In genomic region chr5:54254482-54255198, GRCh38 we compare ENCODE assay signal across 9 cellular contexts. TPM values are rescaled to one million over a fixed set of nuclear protein-coding genes. Genes with fewer than 3 reads are reported as not detected.
DNase-seq lines count a peak whose midpoint lies in the region; ATAC-seq and TF ChIP-seq lines count a peak whose summit lies in the region.
"Had no signal": no experiment of that assay in that cellular context is flagged by ENCODE, and none has a peak within 500 bp of the region (broad histone marks: within the 10 kb centered on the region; RNA-seq: fewer than 3 reads in every experiment).

No MANE protein-coding gene starts in this region.

- H3K36me3 ChIP-seq in colonic mucosa, result no peaks in the 10 kb centered on the region
- H3K36me3 ChIP-seq in aorta (ENCODE audit: control insufficient read depth in 1 of 2, insufficient read depth in 2 of 2, low read length in 1 of 2), result no peaks in the 10 kb centered on the region

- peaks cover 20% of the 10 kb centered on the region for H3K4me1 Mint-ChIP-seq in activated T-cell treated with anti-CD3 and anti-CD28 coated beads, Interleukin-2, amount 50 U/mL, for 72 hours (ENCODE audit: low read depth)
- H3K4me1 Mint-ChIP-seq in natural killer cell, result peaks cover 47% of the 10 kb centered on the region in 2 donors
- H3K4me1 Mint-ChIP-seq: neural crest cell had no signal

- WGBS in aorta, 2 donors, result 4 to 5% methylated on average over 6 of the region's 6 CpGs

- no peaks in the 10 kb centered on the region for H3K36me3 Mint-ChIP-seq in activated T-cell treated with anti-CD3 and anti-CD28 coated beads, Interleukin-2, amount 50 U/mL, for 72 hours (ENCODE audit: insufficient read depth in 2 of 2)
- no peaks in the 10 kb centered on the region for H3K36me3 Mint-ChIP-seq in natural killer cell

- H3K4me3 Mint-ChIP-seq in activated T-cell treated with anti-CD3 and anti-CD28 coated beads, Interleukin-2, amount 50 U/mL, for 72 hours, result no peak overlapping the region
- no peak overlapping the region for H3K4me3 Mint-ChIP-seq in natural killer cell
- H3K4me3 Mint-ChIP-seq: neural crest cell had no signal

- H3K9me3 ChIP-seq in colonic mucosa (no peaks in the 10 kb centered on the region), aorta (ENCODE audit: control insufficient read depth, low read length) (no peaks in the 10 kb centered on the region)

- H3K9ac ChIP-seq in colonic mucosa (ENCODE audit: low read depth in 2 of 2, low read length in 2 of 2), result no peak overlapping the region

- intact Hi-C loops in colonic mucosa (cut with DNase I), result loop anchor here (5.0 kb wide), 1 partner anchor 163 kb away; no protein-coding TSS in a partner anchor
- intact Hi-C loops in aorta (cut with DNase I), result loop anchor here (5.0 kb wide), 3 partner anchors 163 to 233 kb away; no protein-coding TSS in a partner anchor
- intact Hi-C loops in natural killer cell (cut with micrococcal nuclease), result no loop called here

- H3K27ac Mint-ChIP-seq in activated T-cell treated with anti-CD3 and anti-CD28 coated beads, Interleukin-2, amount 50 U/mL, for 72 hours, result peak overlapping the region; percentile 51
- H3K27ac Mint-ChIP-seq in natural killer cell, result no peak overlapping the region

- no peak for ATAC-seq in activated T-cell treated with anti-CD3 and anti-CD28 coated beads, Interleukin-2, amount 50 U/mL, for 72 hours (replicated peaks in 1 of 2)
- ATAC-seq in aorta (ENCODE audit: low FRiP score) (peak; percentile 69), natural killer cell (no peak), GM21786 (IDR thresholded peaks at IDR 0.05; ENCODE audit: unreplicated experiment) (no peak), HG02798 (IDR thresholded peaks at IDR 0.05; ENCODE audit: poor library complexity, unreplicated experiment) (no peak)

- TF ChIP-seq CTCF in colonic mucosa (IDR thresholded peaks at IDR 0.05), result peak; percentile 14
- TF ChIP-seq CTCF in natural killer cell (IDR thresholded peaks at IDR 0.05), result no peak

- DNase-seq in activated T-cell treated with anti-CD3 and anti-CD28 coated beads, Interleukin-2, amount 50 U/mL, for 72 hours, result no peak
- DNase-seq in activated T-cell treated with anti-CD3 and anti-CD28 coated beads for 4 hours (no peak), colonic mucosa (no peak), kidney glomerular epithelial cell (lab: John Stamatoyannopoulos, UW) (peak; percentile 28), aorta (no peak), natural killer cell (no peak)

- no peaks in the 10 kb centered on the region for H3K27me3 Mint-ChIP-seq in activated T-cell treated with anti-CD3 and anti-CD28 coated beads, Interleukin-2, amount 50 U/mL, for 72 hours (ENCODE audit: low read depth)
- no peaks in the 10 kb centered on the region for H3K27me3 Mint-ChIP-seq in natural killer cell (ENCODE audit: low read depth in 2 of 2)

- no peaks in the 10 kb centered on the region for H3K9me3 Mint-ChIP-seq in activated T-cell treated with anti-CD3 and anti-CD28 coated beads, Interleukin-2, amount 50 U/mL, for 72 hours
- H3K9me3 Mint-ChIP-seq in natural killer cell, result no peaks in the 10 kb centered on the region

- H3K27me3 ChIP-seq in colonic mucosa (no peaks in the 10 kb centered on the region), aorta (ENCODE audit: control insufficient read depth in 1 of 2, insufficient read depth in 2 of 2, low read length in 1 of 2) (no peaks in the 10 kb centered on the region)

- H3K4me3 ChIP-seq in colonic mucosa (no peak overlapping the region), aorta (ENCODE audit: low read length in 2 of 2) (peak overlapping the region in 1 of 2 donors; percentile 52)

- H3K4me1 ChIP-seq in colonic mucosa (no peaks in the 10 kb centered on the region), aorta (ENCODE audit: control insufficient read depth in 1 of 2, insufficient read depth in 2 of 2, low read length in 2 of 2) (peaks cover 0 to 2% of the 10 kb centered on the region in 2 donors)

- no peak overlapping the region for H3K27ac ChIP-seq in colonic mucosa
- no peak overlapping the region for H3K27ac ChIP-seq in aorta (ENCODE audit: low read depth in 1 of 2, low read length in 2 of 2)

RNA-seq across cellular contexts. Expression of gene ARL15, which starts 55.7 kb away (rescaled TPM):
- total RNA-seq in activated T-cell treated with anti-CD3 and anti-CD28 coated beads, Interleukin-2, amount 50 U/mL, for 72 hours, result 1 to 10 TPM; 7.8 to 8.3 TPM
- total RNA-seq in colonic mucosa (10 to 100 TPM; 18.4 to 35.1 TPM), aorta (10 to 100 TPM; 27.9 to 44.7 TPM), natural killer cell (10 to 100 TPM; 28.9 to 35.1 (median 33.1) TPM)
- 10 to 100 TPM in 1 of 2 donors, 1 to 10 TPM in 1; 7.4 to 11.6 TPM for polyA plus RNA-seq in aorta
